ENCODE assay signal across 15 cellular contexts in the genomic region with DNA sequence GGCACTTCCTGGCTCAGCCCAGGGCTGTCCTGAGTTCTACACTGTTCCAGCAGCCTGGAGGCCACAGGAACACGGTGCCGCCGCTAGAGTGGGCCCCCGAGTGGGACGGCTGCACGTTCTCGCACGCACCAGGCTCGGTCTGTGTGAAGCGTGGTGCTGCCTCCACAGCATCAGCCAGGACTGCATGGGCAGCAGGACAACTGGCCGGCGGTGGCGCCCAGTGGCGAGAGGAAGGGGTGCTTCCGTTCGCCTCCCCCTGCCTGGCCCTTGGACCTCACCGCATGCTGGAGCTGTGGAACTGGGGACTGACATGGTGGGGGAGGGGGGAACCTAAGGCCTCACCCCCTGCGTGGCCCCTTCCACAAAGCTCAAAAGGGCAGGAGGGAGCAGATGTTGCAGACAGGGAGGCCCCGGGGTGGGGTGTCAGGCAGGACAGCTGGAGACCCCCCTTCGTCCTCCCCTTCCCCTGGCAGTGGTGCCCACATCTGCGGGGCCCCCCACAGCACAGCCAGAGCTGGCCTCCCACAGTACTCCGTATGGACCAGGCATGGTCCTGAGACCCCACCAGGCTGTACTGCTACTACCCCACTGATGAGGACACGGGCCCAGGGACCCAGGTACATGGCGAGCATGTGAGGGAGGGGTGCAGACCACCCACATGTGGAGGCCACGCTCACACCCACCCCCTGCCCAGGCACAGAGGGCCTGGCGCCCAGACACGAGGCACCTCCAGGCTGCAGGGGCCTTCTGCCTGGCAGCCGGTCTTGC.
"Had no signal": no experiment of that assay in that cellular context is flagged by ENCODE, and none has a peak within 500 bp of the region (broad histone marks: within the 10 kb centered on the region; RNA-seq: fewer than 3 reads in every experiment).

No MANE protein-coding gene starts in this region.

- H3K27ac ChIP-seq: ascending aorta, dorsolateral prefrontal cortex, ovary, tibial nerve, vagina had no signal

- H3K27me3 ChIP-seq: ascending aorta, dorsolateral prefrontal cortex, ovary, tibial nerve, vagina had no signal

- H3K4me3 ChIP-seq: ascending aorta, dorsolateral prefrontal cortex, ovary, tibial nerve, vagina had no signal

- H3K9me3 ChIP-seq: ascending aorta, ovary, tibial nerve, vagina had no signal

- DNase-seq: activated naive CD4-positive, alpha-beta T cell treated with Interleukin-2 at 50 U/mL for 16 hours; activated naive CD8-positive, alpha-beta T cell treated with anti-CD3 and anti-CD28 coated beads, Interleukin-2, amount 50 U/mL, for 24 hours; endodermal cell; hippocampal formation; stimulated activated CD4-positive, alpha-beta T cell treated with anti-CD3 and anti-CD28 coated beads, Interleukin-15, amount 100 ng/mL, for 24 hours; stimulated activated CD4-positive, alpha-beta T cell treated with anti-CD3 and anti-CD28 coated beads, Interleukin-4, amount 100 ng/mL, for 1 hour; stimulated activated naive B cell treated with anti-CD40 and anti-IgM and Interleukin-4, amounts not matched to agents 10 μg/mL and 1 μg/mL and 100 μg/mL, for 72 hours; substantia nigra; T1000 had no signal

- H3K4me1 ChIP-seq: ascending aorta, vagina had no signal

- H3K36me3 ChIP-seq: ovary had no signal

- ATAC-seq: activated CD4-positive, CD25-positive, alpha-beta regulatory T cell treated with anti-CD3 and anti-CD28 coated beads, Interleukin-2, amount 50 U/mL, for 24 hours; activated naive CD8-positive, alpha-beta T cell treated with anti-CD3 and anti-CD28 coated beads, Interleukin-2, amount 50 U/mL, for 24 hours had no signal
